ENCODE assay signal across 27 cellular contexts in the genomic region with DNA sequence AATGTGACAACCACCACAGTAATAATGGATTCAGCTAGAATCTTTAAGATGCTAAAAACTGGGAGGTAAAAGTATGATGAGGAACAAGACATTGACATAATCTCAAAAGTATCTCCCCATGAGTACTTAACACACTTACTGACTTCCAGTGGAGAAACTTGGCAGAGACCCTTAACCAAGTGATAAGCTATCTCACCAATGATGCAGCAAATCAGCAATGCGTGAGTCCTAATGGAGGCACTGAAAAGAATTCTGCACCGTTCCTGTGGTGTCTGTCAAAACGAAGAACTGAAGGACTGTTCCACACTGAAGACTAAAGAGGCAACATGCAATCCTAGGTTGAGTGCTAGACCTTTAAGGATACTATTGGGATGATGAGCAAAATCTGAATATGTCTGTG.
"Had no signal": no experiment of that assay in that cellular context is flagged by ENCODE, and none has a peak within 500 bp of the region (broad histone marks: within the 10 kb centered on the region; RNA-seq: fewer than 3 reads in every experiment).

No MANE protein-coding gene starts in this region.

- DNase-seq: dorsolateral prefrontal cortex; effector CD4-positive, alpha-beta T cell; foreskin melanocyte; glutamatergic neuron; heart right ventricle; hippocampal formation; islet precursor cell; kidney glomerular epithelial cell; left colon; left ventricle myocardium inferior; lower lobe of right lung; natural killer cell; occipital lobe; pancreas; retina; right lobe of liver; small intestine; stimulated activated CD4-positive, alpha-beta T cell treated with anti-CD3 and anti-CD28 coated beads, Interleukin-15, amount 100 ng/mL, for 24 hours; stimulated activated CD4-positive, alpha-beta T cell treated with anti-CD3 and anti-CD28 coated beads, Interleukin-4, amount 100 ng/mL, for 1 hour; stimulated activated CD8-positive, alpha-beta memory T cell treated with anti-CD3 and anti-CD28 coated beads, Interleukin-4, amount 100 ng/mL, for 48 hours; stimulated activated naive CD4-positive, alpha-beta T cell; stimulated activated naive CD8-positive, alpha-beta T cell treated with anti-CD3 and anti-CD28 coated beads, Interleukin-15, amount 100 ng/mL, for 72 hours; transverse colon; upper lobe of right lung; uterus had no signal

- H3K27me3 ChIP-seq: dorsolateral prefrontal cortex, heart right ventricle, pancreas, right lobe of liver, suprapubic skin, transverse colon, upper lobe of right lung, uterus had no signal

- H3K4me1 ChIP-seq: lower lobe of right lung, pancreas, right lobe of liver, suprapubic skin, transverse colon, upper lobe of right lung, uterus had no signal

- H3K36me3 ChIP-seq: uterus had no signal

- ATAC-seq: esophagus mucosa; left colon; lower lobe of right lung; natural killer cell; pancreas; right lobe of liver; stimulated activated naive CD8-positive, alpha-beta T cell treated with anti-CD3 and anti-CD28 coated beads, Interleukin-15, amount 100 ng/mL, for 72 hours; upper lobe of right lung had no signal

- H3K4me3 ChIP-seq: heart right ventricle, left ventricle myocardium inferior, lower lobe of right lung, pancreas, right lobe of liver, suprapubic skin, transverse colon, upper lobe of right lung, uterus had no signal

- H3K27ac ChIP-seq: heart right ventricle, left ventricle myocardium inferior, lower lobe of right lung, pancreas, right lobe of liver, suprapubic skin, transverse colon, upper lobe of right lung, uterus had no signal
